8 cellular contexts compared by ENCODE assay signal in the genomic region with DNA sequence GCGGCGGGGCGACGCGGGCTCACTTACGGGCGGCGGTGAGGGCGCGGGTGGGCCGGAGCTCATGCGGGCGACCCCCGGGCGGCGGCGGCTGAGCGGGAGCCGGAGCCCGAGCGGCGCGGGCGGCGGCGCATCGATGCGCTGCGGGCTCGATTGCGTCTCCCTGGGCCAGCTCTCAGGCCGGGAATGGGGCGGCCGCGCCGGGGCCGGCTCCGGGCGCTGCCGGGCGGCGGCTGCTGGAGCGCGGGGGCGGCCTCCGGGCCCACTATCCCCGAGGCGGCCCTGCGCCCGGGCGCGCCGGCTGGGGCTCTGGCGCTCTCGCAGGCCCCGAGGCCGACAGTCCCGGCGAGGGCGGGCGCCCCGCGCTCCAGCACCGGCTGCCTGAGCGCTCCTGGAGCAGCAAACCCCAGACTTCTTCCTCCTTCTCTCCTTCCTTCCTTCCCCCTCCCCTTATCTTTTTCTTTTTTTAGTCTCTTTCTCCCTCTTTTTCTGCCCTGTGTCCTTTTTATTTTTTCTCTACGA. TPM values are rescaled to one million over a fixed set of nuclear protein-coding genes. Genes with fewer than 3 reads are reported as not detected.
DNase-seq lines count a peak whose midpoint lies in the region; ATAC-seq and TF ChIP-seq lines count a peak whose summit lies in the region.

No MANE protein-coding gene starts in this region.

- peaks cover 21% of the 10 kb centered on the region for H3K27me3 ChIP-seq in brain microvascular endothelial cell (replicated peaks)
- no peaks in the 10 kb centered on the region for H3K27me3 ChIP-seq in sigmoid colon

- TF ChIP-seq EP300 in sigmoid colon (IDR thresholded peaks at IDR 0.05): no peak

- intact Hi-C loops in sigmoid colon (cut with DNase I): loop anchor here (5.0 to 10.0 kb wide), 4 partner anchors 88 to 1232 kb away; a partner anchor contains a TSS

- in situ Hi-C loops in G401 (cut with HindIII; ENCODE audit: low sequenced_read_pairs): no loop called here
- in situ Hi-C loops in brain microvascular endothelial cell (cut with HindIII; ENCODE audit: low pct_ligation_motif_present, low sequenced_read_pairs): no loop called here

- 1% methylated on average over 66 of the region's 66 CpGs for WGBS in sigmoid colon, 2 donors

- TF ChIP-seq POLR2A in sigmoid colon (IDR thresholded peaks at IDR 0.05): no peak

- H3K9me3 ChIP-seq in iPS-18c (ENCODE audit: control insufficient read depth, insufficient read depth, low read length) (no peaks in the 10 kb centered on the region), sigmoid colon (no peaks in the 10 kb centered on the region)

- no peaks in the 10 kb centered on the region for H3K36me3 ChIP-seq in brain microvascular endothelial cell (replicated peaks)
- no peaks in the 10 kb centered on the region for H3K36me3 ChIP-seq in sigmoid colon

- ATAC-seq in GM21717 (IDR thresholded peaks at IDR 0.05; ENCODE audit: unreplicated experiment) (no peak), HG02970 (IDR thresholded peaks at IDR 0.05; ENCODE audit: low FRiP score, unreplicated experiment) (no peak)

- H3K4me3 ChIP-seq in brain microvascular endothelial cell (ENCODE audit: low read depth, low read length): peak overlapping the region; percentile 67
- H3K4me3 ChIP-seq in iPS-18c (ENCODE audit: insufficient read depth, low read depth, low read length): peak overlapping the region; percentile 69
- H3K4me3 ChIP-seq in sigmoid colon: peak overlapping the region; percentile 73 to 98 (median 97)

- peak overlapping the region; percentile 78 for H3K27ac ChIP-seq in brain microvascular endothelial cell
- peak overlapping the region; percentile 95 to 99 (median 99) for H3K27ac ChIP-seq in sigmoid colon

- TF ChIP-seq CTCF in brain microvascular endothelial cell (IDR thresholded peaks at IDR 0.05; ENCODE audit: low read depth, low read length, missing control alignments) (no peak), sigmoid colon (IDR thresholded peaks at IDR 0.05) (no peak)

- H3K4me1 ChIP-seq in sigmoid colon: peaks cover 0 to 40% (median 36%) of the 10 kb centered on the region in 4 donors

- peak; percentile 27 for DNase-seq in G401 (ENCODE audit: low spot score)
- peak; percentile 32 for DNase-seq in NCI-H526 treated with DMSO at 0.1 percent for 48 hours (lab: John Stamatoyannopoulos, UW)
- DNase-seq in brain microvascular endothelial cell: peak; percentile 22
- no peak for DNase-seq in sigmoid colon
- DNase-seq in NCI-H69 (lab: John Stamatoyannopoulos, UW): no peak

RNA-seq across cellular contexts. Expression of a gene that starts 1.5 kb away (rescaled TPM):
- not detected in 2 replicates for total RNA-seq in G401 (2014; rRNA removed; shearing (Covaris generic))
- 10 to 100 TPM; 16.1 to 27.7 (median 21.2) TPM for total RNA-seq in sigmoid colon
- 1 to 10 TPM in 2 of 3 donors, under 1 TPM in 1; 0.46 to 2.6 (median 1.2) TPM for polyA plus RNA-seq in sigmoid colon

Comparison
In these comparisons a context has a peak if more than half of its experiments do, and no peak if none do; other contexts are left out.
1. DNase-seq: peak in G401 (single experiment), NCI-H526 treated with DMSO at 0.1 percent for 48 hours (single experiment) and brain microvascular endothelial cell (single experiment); none in sigmoid colon (single experiment) and NCI-H69 (single experiment).
2. RNA of a gene that starts 1.5 kb away (total RNA-seq): 16.1 to 27.7 TPM in sigmoid colon; not detected in G401; every median in the first group is over 10 times any median in the second.
3. Peak in every context shown above with its lines, with median percentiles within 50 percentile points of each other: H3K4me3 ChIP-seq.